17 cellular contexts compared by ENCODE assay signal in genomic region chr2:233048569-233049193, GRCh38. TPM values are rescaled to one million over a fixed set of nuclear protein-coding genes. Genes with fewer than 3 reads are reported as not detected.
"Had no signal": no experiment of that assay in that cellular context is flagged by ENCODE, and none has a peak within 500 bp of the region (broad histone marks: within the 10 kb centered on the region; RNA-seq: fewer than 3 reads in every experiment).

No MANE protein-coding gene starts in this region.

- ATAC-seq: gastrocnemius medialis, left ventricle myocardium superior, right cardiac atrium had no signal

- H3K9me3 ChIP-seq: breast epithelium, gastrocnemius medialis, neutrophil, upper lobe of left lung had no signal

- H3K27ac Mint-ChIP-seq: activated CD4-positive, alpha-beta T cell treated with anti-CD3 and anti-CD28 coated beads, Interleukin-2, amount 10 ng/mL, durations not matched to agents 7 days and 5 days; activated naive CD8-positive, alpha-beta T cell treated with anti-CD3 and anti-CD28 coated beads for 36 hours had no signal

- DNase-seq: activated CD4-positive, alpha-beta T cell treated with anti-CD3 and anti-CD28 coated beads, Interleukin-2, amount 10 ng/mL, durations not matched to agents 7 days and 5 days; activated CD4-positive, CD25-positive, alpha-beta regulatory T cell; activated CD8-positive, alpha-beta memory T cell treated with anti-CD3 and anti-CD28 coated beads for 24 hours; activated gamma-delta T cell treated with Interleukin-2 at 50 U/mL for 16 hours; activated naive CD8-positive, alpha-beta T cell treated with anti-CD3 and anti-CD28 coated beads for 36 hours; activated T-cell treated with anti-CD3 and anti-CD28 coated beads for 4 hours; gastrocnemius medialis; left ventricle myocardium superior; right cardiac atrium; stimulated activated CD4-positive, alpha-beta T cell treated with anti-CD3 and anti-CD28 coated beads, Interleukin-1b, Interleukin-23, amount 100 ng/mL, for 48 hours; upper lobe of left lung had no signal

- H3K27ac ChIP-seq: breast epithelium, gastrocnemius medialis, neutrophil, upper lobe of left lung had no signal

- H3K27me3 ChIP-seq: breast epithelium, gastrocnemius medialis, upper lobe of left lung had no signal

- H3K4me3 ChIP-seq: breast epithelium, gastrocnemius medialis, upper lobe of left lung had no signal

- H3K4me3 Mint-ChIP-seq: activated CD4-positive, alpha-beta T cell treated with anti-CD3 and anti-CD28 coated beads, Interleukin-2, amount 10 ng/mL, durations not matched to agents 7 days and 5 days; activated naive CD8-positive, alpha-beta T cell treated with anti-CD3 and anti-CD28 coated beads for 36 hours; T-helper 1 cell treated with Interleukin-12 subunit alpha and Interleukin-12 subunit beta and Interleukin-4 antibody, amounts not matched to agents 30 μg/mL and 1 μg/mL, for 36 hours had no signal

- H3K36me3 Mint-ChIP-seq: activated naive CD8-positive, alpha-beta T cell treated with anti-CD3 and anti-CD28 coated beads for 36 hours had no signal

- H3K9me3 Mint-ChIP-seq: activated CD4-positive, alpha-beta T cell treated with anti-CD3 and anti-CD28 coated beads, Interleukin-2, amount 10 ng/mL, durations not matched to agents 7 days and 5 days; activated naive CD8-positive, alpha-beta T cell treated with anti-CD3 and anti-CD28 coated beads for 36 hours; T-helper 1 cell treated with Interleukin-12 subunit alpha and Interleukin-12 subunit beta and Interleukin-4 antibody, amounts not matched to agents 30 μg/mL and 1 μg/mL, for 36 hours had no signal

- H3K36me3 ChIP-seq: breast epithelium, gastrocnemius medialis, neutrophil, upper lobe of left lung had no signal

RNA-seq across cellular contexts. Expression of gene NEU2, which starts 16.2 kb away (rescaled TPM):
- total RNA-seq: activated CD4-positive, alpha-beta T cell treated with anti-CD3 and anti-CD28 coated beads, Interleukin-2, amount 10 ng/mL, durations not matched to agents 7 days and 5 days; activated naive CD8-positive, alpha-beta T cell treated with anti-CD3 and anti-CD28 coated beads for 36 hours; breast epithelium; chondrocyte; endothelial cell of umbilical vein; gastrocnemius medialis; kidney epithelial cell; left ventricle myocardium superior; right cardiac atrium; upper lobe of left lung had no signal
- polyA plus RNA-seq: endothelial cell of umbilical vein, right cardiac atrium had no signal

RNA-seq across cellular contexts. Expression of gene NGEF, which starts 35.6 kb away (rescaled TPM):
- total RNA-seq: activated CD4-positive, alpha-beta T cell treated with anti-CD3 and anti-CD28 coated beads, Interleukin-2, amount 10 ng/mL, durations not matched to agents 7 days and 5 days; activated naive CD8-positive, alpha-beta T cell treated with anti-CD3 and anti-CD28 coated beads for 36 hours; left ventricle myocardium superior had no signal
